In genomic region chr6:33761922-33762629, GRCh38 we compare ENCODE assay signal across 1 cellular context.
TF ChIP-seq lines count a peak whose summit lies in the region.

No MANE protein-coding gene starts in this region.

TF ChIP-seq in HepG2, 621 proteins besides CTCF, POLR2A, EP300 and RAD21 (continued from another document and continues in another):
- TF ChIP-seq MAZ (IDR thresholded peaks at IDR 0.05; ENCODE audit: borderline replicate concordance, low read depth, low read length) = peak; percentile 83
- peak; percentile 98 for TF ChIP-seq MAZ (CRISPR knock-in tag; IDR thresholded peaks at IDR 0.05; ENCODE audit: low read depth)
- peak; percentile 75 for TF ChIP-seq FOXA3 (CRISPR knock-in tag; IDR thresholded peaks at IDR 0.05)
- TF ChIP-seq ZNF253 (CRISPR knock-in tag; IDR thresholded peaks at IDR 0.05; ENCODE audit: borderline replicate concordance) = no peak
- no peak for TF ChIP-seq GZF1 (CRISPR knock-in tag; IDR thresholded peaks at IDR 0.05)
- TF ChIP-seq TRIM24 (CRISPR knock-in tag; IDR thresholded peaks at IDR 0.05) = no peak
- no peak for TF ChIP-seq AKNA (CRISPR knock-in tag; IDR thresholded peaks at IDR 0.05; ENCODE audit: borderline replicate concordance)
- no peak for TF ChIP-seq U2AF1 (optimal IDR thresholded peaks at IDR 0.05; ENCODE audit: low read depth, low read length)
- 0 out of 2 replicates have a peak, but pooled peaks have one; percentile 60 for TF ChIP-seq ZNF317 (CRISPR knock-in tag; IDR thresholded peaks at IDR 0.05)
- no peak for TF ChIP-seq CHD2 (IDR thresholded peaks at IDR 0.05; ENCODE audit: low read depth, low read length)
- 0 out of 2 replicates have a peak, but pooled peaks have one; percentile 23 for TF ChIP-seq ZNF652 (CRISPR knock-in tag; IDR thresholded peaks at IDR 0.05; ENCODE audit: borderline replicate concordance, low read depth)
- no peak for TF ChIP-seq PBX3 (CRISPR knock-in tag; IDR thresholded peaks at IDR 0.05; ENCODE audit: borderline replicate concordance)
- TF ChIP-seq NPAS2 (CRISPR knock-in tag; IDR thresholded peaks at IDR 0.05; ENCODE audit: borderline replicate concordance) = no peak
- TF ChIP-seq YY1 (IDR thresholded peaks at IDR 0.05; ENCODE audit: insufficient read depth, insufficient replicate concordance, low read depth, low read length) = peak; percentile 46
- TF ChIP-seq ZMAT5 (CRISPR knock-in tag; IDR thresholded peaks at IDR 0.05; ENCODE audit: borderline replicate concordance, low read depth) = no peak
- peak; percentile 72; the same call in 1 of the 2 replicates for TF ChIP-seq HIVEP1 (CRISPR knock-in tag; IDR thresholded peaks at IDR 0.05)
- no peak for TF ChIP-seq IKZF1 (IDR thresholded peaks at IDR 0.05)
- no peak for TF ChIP-seq ZNF326 (CRISPR knock-in tag; IDR thresholded peaks at IDR 0.05; ENCODE audit: borderline replicate concordance)
- TF ChIP-seq CHD4 (IDR thresholded peaks at IDR 0.05; ENCODE audit: borderline replicate concordance, low read length) = no peak
- TF ChIP-seq ZNF10 (CRISPR knock-in tag; IDR thresholded peaks at IDR 0.05; ENCODE audit: borderline replicate concordance, low read depth) = no peak
- no peak for TF ChIP-seq HOXA9 (CRISPR knock-in tag; IDR thresholded peaks at IDR 0.05; ENCODE audit: borderline replicate concordance)
- peak; percentile 88 for TF ChIP-seq MEF2D (CRISPR knock-in tag; IDR thresholded peaks at IDR 0.05)
- no peak for TF ChIP-seq ZUFSP (CRISPR knock-in tag; IDR thresholded peaks at IDR 0.05; ENCODE audit: borderline replicate concordance)
- TF ChIP-seq MZF1 (CRISPR knock-in tag; IDR thresholded peaks at IDR 0.05; ENCODE audit: borderline replicate concordance) = peak; percentile 72; the same call in 1 of the 2 replicates
- TF ChIP-seq, protein P1, sequence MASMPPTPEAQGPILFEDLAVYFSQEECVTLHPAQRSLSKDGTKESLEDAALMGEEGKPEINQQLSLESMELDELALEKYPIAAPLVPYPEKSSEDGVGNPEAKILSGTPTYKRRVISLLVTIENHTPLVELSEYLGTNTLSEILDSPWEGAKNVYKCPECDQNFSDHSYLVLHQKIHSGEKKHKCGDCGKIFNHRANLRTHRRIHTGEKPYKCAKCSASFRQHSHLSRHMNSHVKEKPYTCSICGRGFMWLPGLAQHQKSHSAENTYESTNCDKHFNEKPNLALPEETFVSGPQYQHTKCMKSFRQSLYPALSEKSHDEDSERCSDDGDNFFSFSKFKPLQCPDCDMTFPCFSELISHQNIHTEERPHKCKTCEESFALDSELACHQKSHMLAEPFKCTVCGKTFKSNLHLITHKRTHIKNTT (CRISPR knock-in tag; IDR thresholded peaks at IDR 0.05) = no peak
- no peak for TF ChIP-seq NFIC (IDR thresholded peaks at IDR 0.05; ENCODE audit: low read length)
- no peak; the same call in none of the 2 replicates for TF ChIP-seq BORCS8-MEF2B (CRISPR knock-in tag; IDR thresholded peaks at IDR 0.05)
- no peak; the same call in 1 of the 2 replicates for TF ChIP-seq CEBPB (IDR thresholded peaks at IDR 0.05; ENCODE audit: borderline replicate concordance, low read depth, low read length)
- TF ChIP-seq ZFAT (CRISPR knock-in tag; conservative IDR thresholded peaks at IDR 0.05) = no peak
- no peak for TF ChIP-seq ZNF383 (CRISPR knock-in tag; IDR thresholded peaks at IDR 0.05; ENCODE audit: borderline replicate concordance)
- no peak for TF ChIP-seq TCF12 (IDR thresholded peaks at IDR 0.05)
- TF ChIP-seq TCF12 (CRISPR knock-in tag; IDR thresholded peaks at IDR 0.05) = 0 out of 2 replicates have a peak, but pooled peaks have one; percentile 51
- TF ChIP-seq GTF3A (CRISPR knock-in tag; conservative IDR thresholded peaks at IDR 0.05) = no peak
- peak; percentile 72; the same call in 1 of the 2 replicates for TF ChIP-seq FOXK1 (CRISPR knock-in tag; IDR thresholded peaks at IDR 0.05; ENCODE audit: borderline replicate concordance, low read depth)
- TF ChIP-seq PTBP1 (IDR thresholded peaks at IDR 0.05; ENCODE audit: low read depth, low read length, poor library complexity, severe bottlenecking) = no peak
- 0 out of 2 replicates have a peak, but pooled peaks have one; percentile 26 for TF ChIP-seq ZNF296 (CRISPR knock-in tag; conservative IDR thresholded peaks at IDR 0.05)
- TF ChIP-seq ZNF33B (CRISPR knock-in tag; IDR thresholded peaks at IDR 0.05) = peak; percentile 91; the same call in 1 of the 2 replicates
- TF ChIP-seq TSC22D2 (CRISPR knock-in tag; IDR thresholded peaks at IDR 0.05; ENCODE audit: borderline replicate concordance) = no peak
- peak; percentile 69 for TF ChIP-seq GABPB1 (CRISPR knock-in tag; IDR thresholded peaks at IDR 0.05)
- TF ChIP-seq ZNF703 (CRISPR knock-in tag; IDR thresholded peaks at IDR 0.05; ENCODE audit: borderline replicate concordance) = no peak
- peak; percentile 95 for TF ChIP-seq UBTF (CRISPR knock-in tag; IDR thresholded peaks at IDR 0.05)
- peak; percentile 84 for TF ChIP-seq NCOA1 (CRISPR knock-in tag; IDR thresholded peaks at IDR 0.05)
- peak; percentile 77; the same call in 1 of the 2 replicates for TF ChIP-seq ZSCAN30 (CRISPR knock-in tag; IDR thresholded peaks at IDR 0.05)
- TF ChIP-seq, protein P2, sequence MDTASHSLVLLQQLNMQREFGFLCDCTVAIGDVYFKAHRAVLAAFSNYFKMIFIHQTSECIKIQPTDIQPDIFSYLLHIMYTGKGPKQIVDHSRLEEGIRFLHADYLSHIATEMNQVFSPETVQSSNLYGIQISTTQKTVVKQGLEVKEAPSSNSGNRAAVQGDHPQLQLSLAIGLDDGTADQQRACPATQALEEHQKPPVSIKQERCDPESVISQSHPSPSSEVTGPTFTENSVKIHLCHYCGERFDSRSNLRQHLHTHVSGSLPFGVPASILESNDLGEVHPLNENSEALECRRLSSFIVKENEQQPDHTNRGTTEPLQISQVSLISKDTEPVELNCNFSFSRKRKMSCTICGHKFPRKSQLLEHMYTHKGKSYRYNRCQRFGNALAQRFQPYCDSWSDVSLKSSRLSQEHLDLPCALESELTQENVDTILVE (CRISPR knock-in tag; IDR thresholded peaks at IDR 0.05) = no peak
- no peak for TF ChIP-seq KMT2B (CRISPR knock-in tag; IDR thresholded peaks at IDR 0.05)
- TF ChIP-seq ZNF563 (CRISPR knock-in tag; IDR thresholded peaks at IDR 0.05) = no peak
- TF ChIP-seq HNF4A (CRISPR knock-in tag; IDR thresholded peaks at IDR 0.05) = peak; percentile 96
- TF ChIP-seq ZNF749 (CRISPR knock-in tag; IDR thresholded peaks at IDR 0.05; ENCODE audit: borderline replicate concordance) = no peak
- TF ChIP-seq RFXAP (CRISPR knock-in tag; IDR thresholded peaks at IDR 0.05; ENCODE audit: borderline replicate concordance) = peak; percentile 77; the same call in 1 of the 2 replicates
- peak; percentile 73 for TF ChIP-seq SPEN (CRISPR knock-in tag; IDR thresholded peaks at IDR 0.05; ENCODE audit: low read depth)
- TF ChIP-seq SMARCC2 (IDR thresholded peaks at IDR 0.05) = no peak
- 0 out of 2 replicates have a peak, but pooled peaks have one; percentile 45 for TF ChIP-seq E2F1 (CRISPR knock-in tag; IDR thresholded peaks at IDR 0.05)
- TF ChIP-seq, protein P3, sequence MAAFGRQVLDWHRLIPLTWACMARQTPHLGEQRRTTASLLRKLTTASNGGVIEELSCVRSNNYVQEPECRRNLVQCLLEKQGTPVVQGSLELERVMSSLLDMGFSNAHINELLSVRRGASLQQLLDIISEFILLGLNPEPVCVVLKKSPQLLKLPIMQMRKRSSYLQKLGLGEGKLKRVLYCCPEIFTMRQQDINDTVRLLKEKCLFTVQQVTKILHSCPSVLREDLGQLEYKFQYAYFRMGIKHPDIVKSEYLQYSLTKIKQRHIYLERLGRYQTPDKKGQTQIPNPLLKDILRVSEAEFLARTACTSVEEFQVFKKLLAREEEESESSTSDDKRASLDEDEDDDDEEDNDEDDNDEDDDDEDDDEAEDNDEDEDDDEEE (CRISPR knock-in tag; IDR thresholded peaks at IDR 0.05) = no peak
- TF ChIP-seq HOXD1 (CRISPR knock-in tag; IDR thresholded peaks at IDR 0.05) = peak; percentile 47; the same call in 1 of the 2 replicates
- no peak for TF ChIP-seq TAF1 (CRISPR knock-in tag; IDR thresholded peaks at IDR 0.05)
